Comparison of ENCODE assay signal across 8 cellular contexts in genomic region chrX:54999717-55000598, GRCh38. TPM values are rescaled to one million over a fixed set of nuclear protein-coding genes. Genes with fewer than 3 reads are reported as not detected.
DNase-seq lines count a peak whose midpoint lies in the region; ATAC-seq and TF ChIP-seq lines count a peak whose summit lies in the region.

A gene with protein sequence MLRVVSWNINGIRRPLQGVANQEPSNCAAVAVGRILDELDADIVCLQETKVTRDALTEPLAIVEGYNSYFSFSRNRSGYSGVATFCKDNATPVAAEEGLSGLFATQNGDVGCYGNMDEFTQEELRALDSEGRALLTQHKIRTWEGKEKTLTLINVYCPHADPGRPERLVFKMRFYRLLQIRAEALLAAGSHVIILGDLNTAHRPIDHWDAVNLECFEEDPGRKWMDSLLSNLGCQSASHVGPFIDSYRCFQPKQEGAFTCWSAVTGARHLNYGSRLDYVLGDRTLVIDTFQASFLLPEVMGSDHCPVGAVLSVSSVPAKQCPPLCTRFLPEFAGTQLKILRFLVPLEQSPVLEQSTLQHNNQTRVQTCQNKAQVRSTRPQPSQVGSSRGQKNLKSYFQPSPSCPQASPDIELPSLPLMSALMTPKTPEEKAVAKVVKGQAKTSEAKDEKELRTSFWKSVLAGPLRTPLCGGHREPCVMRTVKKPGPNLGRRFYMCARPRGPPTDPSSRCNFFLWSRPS (plus strand): TSS chrX:55000363. CDS start chrX:55000423, 60 bp downstream.

- peak within 1 kb of the TSS; percentile 86 for H4K91ac ChIP-seq in IMR-90 (ENCODE audit: insufficient read depth, low read depth, low read length)

- H2BK15ac ChIP-seq in IMR-90 (ENCODE audit: low read depth, low read length) = peak within 1 kb of the TSS; percentile 61; the same call in 1 of the 3 replicates

- peak within 1 kb of the TSS; percentile 75 for H2AK9ac ChIP-seq in IMR-90 (replicated peaks; ENCODE audit: low read depth, low read length, poor library complexity)

- peak within 1 kb of the TSS; percentile 93 for H2AFZ ChIP-seq in IMR-90 (replicated peaks; ENCODE audit: low read length, poor library complexity)

- TF ChIP-seq CTCF in IMR-90 (conservative IDR thresholded peaks at IDR 0.05; ENCODE audit: low read depth, low read length) = no peak

- peaks cover 4% of the 10 kb centered on the region for H3K27me3 ChIP-seq in IMR-90 (ENCODE audit: control insufficient read depth, insufficient read depth, low read length)

- CTCF ChIA-PET in IMR-90 (lab: Yijun Ruan, JAX) = interaction anchor here (0.6 to 1.6 kb wide), 3 partner anchors 108 to 869 kb away, joined by 3 to 6 read pairs (median 5); no protein-coding TSS in a partner anchor

- intact Hi-C loops in IMR-90 (cut with micrococcal nuclease) = loop anchor here (1.0 kb wide), 2 partner anchors 192 to 361 kb away; no protein-coding TSS in a partner anchor

- peaks cover 0 to 3% of the 10 kb centered on the region in 2 experiments; a peak in 2 of 4 replicates for H3K79me1 ChIP-seq in IMR-90 (ENCODE audit: low read depth in 1 of 2, low read length in 2 of 2)

- dilution Hi-C loops in IMR-90 (cut with HindIII; ENCODE audit: low sequenced_read_pairs, unreplicated experiment) = no loop called here

- POLR2A ChIA-PET in IMR-90 (lab: Charles Lee; ENCODE audit: unreplicated experiment) = interaction anchor here (0.5 to 1.1 kb wide), 2 partner anchors 360 to 761 kb away, joined by 3 to 6 read pairs; no protein-coding TSS in a partner anchor

- H3K9me1 ChIP-seq in IMR-90 (ENCODE audit: insufficient read depth, low read length) = no peaks in the 10 kb centered on the region; the same call in 1 of the 2 replicates

- peak within 1 kb of the TSS; percentile 82 for H3K18ac ChIP-seq in IMR-90 (ENCODE audit: low read depth, low read length)

- H2AK5ac ChIP-seq in IMR-90 (ENCODE audit: low read depth, low read length) = no peak within 1 kb of the TSS

- DNase-seq in DMS 273 (lab: John Stamatoyannopoulos, UW; ENCODE audit: unreplicated experiment) (peak; percentile 97), IMR-90 (peak; percentile 91), OCI-M1 (lab: John Stamatoyannopoulos, UW) (peak; percentile 95), activated T-cell treated with anti-CD3 and anti-CD28 coated beads for 24 hours (ENCODE audit: low read depth) (peak; percentile 79), epidermal melanocyte (ENCODE audit: insufficient read length, low spot score) (peak; percentile 46), middle frontal gyrus (ENCODE audit: extremely low spot score, low spot score) (peak; percentile 83)
- peak; percentile 69 to 76 for DNase-seq in stimulated activated CD8-positive, alpha-beta memory T cell treated with anti-CD3 and anti-CD28 coated beads, Interleukin-2, amount 100 ng/mL, for 48 hours (ENCODE audit: low read depth in 2 of 2)

- H3K9ac ChIP-seq in IMR-90 (ENCODE audit: low read depth, low read length) = peak within 1 kb of the TSS; percentile 79

- no peaks in the 10 kb centered on the region for H4K20me1 ChIP-seq in IMR-90 (ENCODE audit: insufficient read depth, low read length)

- H2BK120ac ChIP-seq in IMR-90 (ENCODE audit: low read depth, low read length) = peak within 1 kb of the TSS; percentile 86

- in situ Hi-C loops in IMR-90 (cut with MboI; ENCODE audit: low sequenced_read_pairs) = no loop called here

- H3K14ac ChIP-seq in IMR-90 (replicated peaks; ENCODE audit: low read depth, low read length) = peak within 1 kb of the TSS; percentile 90

- peak within 1 kb of the TSS; percentile 94 for H3K4ac ChIP-seq in IMR-90 (ENCODE audit: low read depth, low read length)

- peak within 1 kb of the TSS; percentile 89 for H3K23ac ChIP-seq in IMR-90 (ENCODE audit: low read depth, low read length)

- TF ChIP-seq RAD21 in IMR-90 (IDR thresholded peaks at IDR 0.05; ENCODE audit: low read length) = no peak

- H3K4me3 ChIP-seq in IMR-90 (ENCODE audit: insufficient read depth, low read depth, low read length) = peak within 1 kb of the TSS; percentile 94

- H4K5ac ChIP-seq in IMR-90 (ENCODE audit: low read depth, low read length) = peak within 1 kb of the TSS; percentile 79

- H4K8ac ChIP-seq in IMR-90 (ENCODE audit: low read depth in 2 of 2, low read length in 2 of 2) = peak within 1 kb of the TSS; percentile 73 to 98

- no TSS peak for BruUV-seq in IMR-90 (replicated peaks; lab: Mats Ljungman, UMichigan)

- 0 out of 2 replicates have a peak, but pooled peaks cover 1% of the 10 kb centered on the region for H3K36me3 ChIP-seq in IMR-90 (ENCODE audit: control insufficient read depth, insufficient read depth, low read length)

- peak within 1 kb of the TSS; percentile 91 for H3K27ac ChIP-seq in IMR-90 (ENCODE audit: insufficient read depth, low read length)

- no peaks in the 10 kb centered on the region for H3K4me1 ChIP-seq in IMR-90 (ENCODE audit: control insufficient read depth, insufficient read depth, low read length)

- H3K4me2 ChIP-seq in IMR-90 (ENCODE audit: low read depth, low read length) = peak within 1 kb of the TSS; percentile 86

- H3K9me3 ChIP-seq in IMR-90 (ENCODE audit: control insufficient read depth, insufficient read depth, low read length) = no peaks in the 10 kb centered on the region

- WGBS in IMR-90 (ENCODE audit: extremely low coverage in 2 of 2, insufficient read length in 1 of 2), 2 experiments = 36% methylated on average over 12 of the region's 55 CpGs; no CpG with 5 or more reads in 1 of the 2 experiments

- peak; percentile 85 for TF ChIP-seq POLR2A in IMR-90 (IDR thresholded peaks at IDR 0.05; ENCODE audit: low read depth, low read length)

- H2BK20ac ChIP-seq in IMR-90 (ENCODE audit: low read depth, low read length) = peak within 1 kb of the TSS; percentile 49; the same call in 1 of the 2 replicates

- peak; percentile 98 for ATAC-seq in GM21528 (IDR thresholded peaks at IDR 0.05; ENCODE audit: low FRiP score, unreplicated experiment)
- ATAC-seq in IMR-90 (ENCODE audit: low read depth) = peak; percentile 97

- H3K56ac ChIP-seq in IMR-90 (ENCODE audit: extremely low read depth, insufficient read depth, low read length) = peak within 1 kb of the TSS; percentile 85

- H2BK5ac ChIP-seq in IMR-90 (ENCODE audit: low read depth, low read length, poor library complexity, severe bottlenecking) = peak within 1 kb of the TSS; percentile 87

TF ChIP-seq in IMR-90, 13 proteins besides CTCF, POLR2A, EP300 and RAD21:
- TF ChIP-seq USF2 (IDR thresholded peaks at IDR 0.05; ENCODE audit: low read depth, low read length) = no peak
- TF ChIP-seq MAZ (IDR thresholded peaks at IDR 0.05; ENCODE audit: borderline replicate concordance, low read depth, low read length) = peak; percentile 48; the same call in 1 of the 2 replicates
- TF ChIP-seq NFE2L2 (IDR thresholded peaks at IDR 0.05; ENCODE audit: low read depth, low read length) = no peak
TF ChIP-seq in IMR-90: peak in this region for 1.

RNA-seq across cellular contexts. Expression of the gene that starts here (rescaled TPM):
- total RNA-seq in IMR-90 (2012; rRNA removed) = 3.4 and 4.2 TPM in 2 replicates
- 16.5 and 19.1 TPM in 2 replicates for polyA plus RNA-seq in IMR-90 (2012; rRNA removed)
- 16.9 and 22.0 TPM in 2 replicates for polyA plus RNA-seq in IMR-90 (2012; cell fraction: cytosol; rRNA removed)
- polyA plus RNA-seq in IMR-90 (2012; cell fraction: nucleus; rRNA removed; ENCODE audit: low replicate concordance) = 12.2 and 17.1 TPM in 2 replicates

Comparison
In these comparisons a context has a peak if more than half of its experiments do, and no peak if none do; other contexts are left out.
1. Peak in every context shown above with its lines: DNase-seq, ATAC-seq, H3K4me3 ChIP-seq and H3K27ac ChIP-seq.
2. DNase-seq: peak in every context shown above with its lines; median percentile 97 in DMS 273; 95 in OCI-M1; 91 in IMR-90; 83 in middle frontal gyrus; 79 in activated T-cell treated with anti-CD3 and anti-CD28 coated beads for 24 hours; 72 in stimulated activated CD8-positive, alpha-beta memory T cell treated with anti-CD3 and anti-CD28 coated beads, Interleukin-2, amount 100 ng/mL, for 48 hours; 46 in epidermal melanocyte.